19 cellular contexts compared by ENCODE assay signal in genomic region chr10:92305133-92306072, GRCh38. TPM values are rescaled to one million over a fixed set of nuclear protein-coding genes. Genes with fewer than 3 reads are reported as not detected.
DNase-seq lines count a peak whose midpoint lies in the region; FAIRE-seq and TF ChIP-seq lines count a peak whose summit lies in the region.
"Had no signal": no experiment of that assay in that cellular context is flagged by ENCODE, and none has a peak within 500 bp of the region (broad histone marks: within the 10 kb centered on the region; RNA-seq: fewer than 3 reads in every experiment).

No MANE protein-coding gene starts in this region.

- H3K27me3 ChIP-seq in HUES64 (ENCODE audit: insufficient read depth, low read length) (no peaks in the 10 kb centered on the region), iPS-18a (ENCODE audit: control insufficient read depth, insufficient read depth, low read length) (no peaks in the 10 kb centered on the region), testis (no peaks in the 10 kb centered on the region)

- H3K36me3 ChIP-seq in HUES64 (ENCODE audit: insufficient read depth, low read length), result peaks cover 4% of the 10 kb centered on the region; the same call in 1 of the 2 replicates
- no peaks in the 10 kb centered on the region for H3K36me3 ChIP-seq in iPS-18a (ENCODE audit: control insufficient read depth, low read depth, low read length)
- no peaks in the 10 kb centered on the region for H3K36me3 ChIP-seq in testis (ENCODE audit: low read depth, missing control alignments)

- H3K27ac Mint-ChIP-seq in progenitor cell of endocrine pancreas, result peak overlapping the region; percentile 62
- no peak overlapping the region for H3K27ac Mint-ChIP-seq in activated naive CD4-positive, alpha-beta T cell treated with anti-CD3 and anti-CD28 coated beads for 36 hours
- H3K27ac Mint-ChIP-seq: CD4-positive, alpha-beta T cell; IgD-negative memory B cell had no signal

- no peaks in the 10 kb centered on the region for H3K9me3 Mint-ChIP-seq in progenitor cell of endocrine pancreas (ENCODE audit: low read depth)
- H3K9me3 Mint-ChIP-seq in activated naive CD4-positive, alpha-beta T cell treated with anti-CD3 and anti-CD28 coated beads for 36 hours, result no peaks in the 10 kb centered on the region
- H3K9me3 Mint-ChIP-seq: CD4-positive, alpha-beta T cell; IgD-negative memory B cell had no signal

- 56% methylated on average over 13 of the region's 13 CpGs for WGBS in HUES64
- WGBS in testis, 2 donors, result 90 to 92% methylated on average over 13 of the region's 13 CpGs

- no peaks in the 10 kb centered on the region for H3K9me3 ChIP-seq in HUES64 (ENCODE audit: insufficient read depth, low read depth, low read length)
- no peaks in the 10 kb centered on the region for H3K9me3 ChIP-seq in iPS-18a (ENCODE audit: control insufficient read depth, low read depth, low read length)
- H3K9me3 ChIP-seq in testis, result no peaks in the 10 kb centered on the region

- peak; percentile 77 for FAIRE-seq in GM19239 (lab: Jason Lieb, UNC)
- no peak for FAIRE-seq in D721Med (lab: Jason Lieb, UNC)
- FAIRE-seq: G401.6 had no signal

- H3K27me3 Mint-ChIP-seq in progenitor cell of endocrine pancreas, result no peaks in the 10 kb centered on the region
- H3K27me3 Mint-ChIP-seq in activated naive CD4-positive, alpha-beta T cell treated with anti-CD3 and anti-CD28 coated beads for 36 hours (ENCODE audit: low read depth), result no peaks in the 10 kb centered on the region
- H3K27me3 Mint-ChIP-seq: CD4-positive, alpha-beta T cell; IgD-negative memory B cell had no signal

- H3K4me3 ChIP-seq in HUES64 (ENCODE audit: low read length), result no peak overlapping the region
- H3K4me3 ChIP-seq in iPS-18a (ENCODE audit: low read length), result peak overlapping the region; percentile 39
- no peak overlapping the region for H3K4me3 ChIP-seq in testis

- CTCF ChIA-PET in activated naive CD4-positive, alpha-beta T cell treated with anti-CD3 and anti-CD28 coated beads for 36 hours (lab: Charles Lee), result no interaction called here

- no peak overlapping the region for H3K4me3 Mint-ChIP-seq in progenitor cell of endocrine pancreas (ENCODE audit: low read depth)
- no peak overlapping the region for H3K4me3 Mint-ChIP-seq in activated naive CD4-positive, alpha-beta T cell treated with anti-CD3 and anti-CD28 coated beads for 36 hours
- H3K4me3 Mint-ChIP-seq: CD4-positive, alpha-beta T cell had no signal

- intact Hi-C loops in activated naive CD4-positive, alpha-beta T cell treated with anti-CD3 and anti-CD28 coated beads for 36 hours (cut with micrococcal nuclease), result no loop called here
- intact Hi-C loops in testis (cut with DNase I; ENCODE audit: low total_unique reads), result no loop called here

- TF ChIP-seq CTCF in progenitor cell of endocrine pancreas (IDR thresholded peaks at IDR 0.05; ENCODE audit: unreplicated experiment), result no peak
- no peak for TF ChIP-seq CTCF in D721Med (IDR thresholded peaks at IDR 0.05; ENCODE audit: insufficient read depth, missing control alignments)
- TF ChIP-seq CTCF in testis (IDR thresholded peaks at IDR 0.05), result no peak

- H3K9ac ChIP-seq in HUES64 (ENCODE audit: low read depth, low read length) (no peak overlapping the region; the same call in 1 of the 2 replicates), iPS-18a (ENCODE audit: low read length) (peak overlapping the region; percentile 47)

- DNase-seq in GM19239 (ENCODE audit: insufficient read length, low spot score), result no peak
- no peak for DNase-seq in progenitor cell of endocrine pancreas (ENCODE audit: low spot score, unreplicated experiment)
- DNase-seq in activated naive CD4-positive, alpha-beta T cell treated with anti-CD3 and anti-CD28 coated beads for 36 hours, result no peak
- no peak for DNase-seq in D721Med (ENCODE audit: insufficient read length, low spot score)
- no peak for DNase-seq in testis
- DNase-seq: ACHN; AML-193; CD4-positive, alpha-beta T cell; DND-41; NCI-H2029; NCI-H2171 treated with DMSO at 0.1 percent for 48 hours; NCI-H446 treated with DMSO at 0.1 percent for 48 hours; NK-92 treated with Interleukin-12 subunit alpha and Interleukin-12 subunit beta, amount 100 ng/mL, for 24 hours; OCI-M1; SHP77 treated with DMSO at 0.1 percent for 48 hours had no signal

- peaks cover 3% of the 10 kb centered on the region for H3K36me3 Mint-ChIP-seq in progenitor cell of endocrine pancreas (ENCODE audit: insufficient read depth)
- H3K36me3 Mint-ChIP-seq in activated naive CD4-positive, alpha-beta T cell treated with anti-CD3 and anti-CD28 coated beads for 36 hours (ENCODE audit: low read depth), result no peaks in the 10 kb centered on the region

- peaks cover 12% of the 10 kb centered on the region for H3K4me1 Mint-ChIP-seq in progenitor cell of endocrine pancreas (ENCODE audit: low read depth)
- H3K4me1 Mint-ChIP-seq in activated naive CD4-positive, alpha-beta T cell treated with anti-CD3 and anti-CD28 coated beads for 36 hours (ENCODE audit: low read depth), result peaks cover 49% of the 10 kb centered on the region

- H3K4me1 ChIP-seq in HUES64 (ENCODE audit: insufficient read depth, low read length) (peaks cover 33% of the 10 kb centered on the region), iPS-18a (ENCODE audit: control insufficient read depth, low read depth, low read length) (peaks cover 52% of the 10 kb centered on the region), testis (no peaks in the 10 kb centered on the region)

- H3K27ac ChIP-seq in HUES64 (ENCODE audit: low read depth, low read length) (peak overlapping the region; percentile 72), iPS-18a (ENCODE audit: low read length) (peak overlapping the region; percentile 87), testis (no peak overlapping the region)

- no peak for TF ChIP-seq POLR2A in testis (IDR thresholded peaks at IDR 0.05)

RNA-seq across cellular contexts. Expression of gene MARCHF5, which starts 14.4 kb away (rescaled TPM):
- polyA plus RNA-seq in HUES64 (2013, experiment 1 of 2), result 16.8 TPM
- 17.0 TPM for polyA plus RNA-seq in HUES64 (2013, experiment 2 of 2)
- 59.9 and 61.6 TPM in 2 replicates for total RNA-seq in progenitor cell of endocrine pancreas
- total RNA-seq in activated naive CD4-positive, alpha-beta T cell treated with anti-CD3 and anti-CD28 coated beads for 36 hours, result 10 to 100 TPM; 26.1 to 28.1 TPM
- 10 to 100 TPM; 17.1 to 23.3 TPM for total RNA-seq in testis
- polyA plus RNA-seq in testis (ENCODE audit: insufficient read depth, low read depth, low replicate concordance), result 53.9 TPM

RNA-seq across cellular contexts. Expression of gene CPEB3, which starts 14.5 kb away (rescaled TPM):
- polyA plus RNA-seq in HUES64 (2013, experiment 1 of 2), result 0.70 TPM
- polyA plus RNA-seq in HUES64 (2013, experiment 2 of 2), result 0.82 TPM
- total RNA-seq in progenitor cell of endocrine pancreas (2.1 and 2.3 TPM in 2 replicates), testis (10 to 100 TPM; 19.4 to 32.4 TPM)
- total RNA-seq in activated naive CD4-positive, alpha-beta T cell treated with anti-CD3 and anti-CD28 coated beads for 36 hours, result 1 to 10 TPM; 1.0 to 1.3 TPM
- polyA plus RNA-seq in testis (ENCODE audit: insufficient read depth, low read depth, low replicate concordance), result 23.5 TPM

Comparison
In these comparisons a context has a peak if more than half of its experiments do, and no peak if none do; other contexts are left out.
1. H3K27ac ChIP-seq: peak in HUES64 (single experiment) and iPS-18a (single experiment); none in testis (0 of 2).